Comparison of ENCODE assay signal across 27 cellular contexts in the genomic region with DNA sequence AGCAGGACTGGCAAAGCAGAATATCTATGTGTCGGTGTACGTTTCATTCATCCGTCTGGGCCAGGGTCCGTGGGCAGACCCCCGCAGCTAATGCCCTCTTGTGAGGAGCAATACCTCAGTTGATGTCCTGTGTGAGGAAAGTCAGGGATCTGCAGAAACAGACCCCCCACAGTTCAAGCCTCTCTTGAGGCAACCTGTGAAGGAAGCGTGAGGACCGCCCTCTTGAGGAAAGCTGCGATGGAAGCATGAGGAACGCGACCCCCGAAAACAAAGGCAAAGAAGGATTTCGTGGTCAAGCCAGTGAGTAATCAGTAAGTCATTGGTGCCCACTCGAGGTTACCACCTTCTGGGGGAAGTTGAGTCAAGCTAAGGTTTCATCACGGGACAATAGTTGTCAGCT. TPM values are rescaled to one million over a fixed set of nuclear protein-coding genes. Genes with fewer than 3 reads are reported as not detected.
DNase-seq lines count a peak whose midpoint lies in the region; ATAC-seq, FAIRE-seq and TF ChIP-seq lines count a peak whose summit lies in the region.
"Had no signal": no experiment of that assay in that cellular context is flagged by ENCODE, and none has a peak within 500 bp of the region (broad histone marks: within the 10 kb centered on the region; RNA-seq: fewer than 3 reads in every experiment).

No MANE protein-coding gene starts in this region.

- no peaks in the 10 kb centered on the region for H3K23me2 ChIP-seq in H1 (ENCODE audit: low read depth, low read length)

- TF ChIP-seq RAD21 in HepG2 (CRISPR knock-in tag; IDR thresholded peaks at IDR 0.05) = no peak
- peak; percentile 34 to 45; a peak in 3 of 4 replicates for TF ChIP-seq RAD21 in H1 (IDR thresholded peaks at IDR 0.05 in 1 of 2, conservative IDR thresholded peaks at IDR 0.05 in 1 of 2; ENCODE audit: low read depth in 2 of 2, low read length in 2 of 2)

- H2BK20ac ChIP-seq in H1 (ENCODE audit: low read length) = no peak overlapping the region

- no peak overlapping the region for H2BK5ac ChIP-seq in H1 (ENCODE audit: low read depth, low read length)

- H2AFZ ChIP-seq in HepG2 (ENCODE audit: low read length) = no peak overlapping the region
- no peak overlapping the region for H2AFZ ChIP-seq in H1 (ENCODE audit: low read length)

- ATAC-seq in HepG2 (no peak; the same call in 2 of the 3 replicates), right lobe of liver (no peak), natural killer cell (no peak), GM18502 (IDR thresholded peaks at IDR 0.05; ENCODE audit: poor library complexity, unreplicated experiment) (no peak)
- ATAC-seq: K562, Panc1 had no signal

- no peak for TF ChIP-seq EP300 in HepG2 (IDR thresholded peaks at IDR 0.05; ENCODE audit: low read depth in 2 of 2, low read length in 2 of 2)
- no peak for TF ChIP-seq EP300 in HepG2 (CRISPR knock-in tag; IDR thresholded peaks at IDR 0.05; ENCODE audit: borderline replicate concordance)
- TF ChIP-seq EP300 in H1 (IDR thresholded peaks at IDR 0.05; ENCODE audit: borderline replicate concordance in 1 of 2, low read depth in 2 of 2, low read length in 2 of 2) = no peak

- no peak overlapping the region for H3K18ac ChIP-seq in H1 (ENCODE audit: extremely low read depth, low read length)

- H3K56ac ChIP-seq in H1 (replicated peaks; ENCODE audit: insufficient read length, low read depth, low read length) = no peak overlapping the region

- H3K36me3 Mint-ChIP-seq in natural killer cell = peaks cover 13% of the 10 kb centered on the region

- no peak for FAIRE-seq in HepG2 (lab: Jason Lieb, UNC)
- FAIRE-seq in H1 (lab: Jason Lieb, UNC) = no peak
- FAIRE-seq: GM12892, GM19239, H54, K562 had no signal

- H3K4me2 ChIP-seq in HepG2 (ENCODE audit: low read depth, low read length) (no peak overlapping the region), H1 (ENCODE audit: insufficient read depth in 1 of 2, low read depth in 2 of 2, low read length in 2 of 2) (no peak overlapping the region)

- no peak overlapping the region for H2AK5ac ChIP-seq in H1 (ENCODE audit: low read depth, low read length)

- no peak overlapping the region for H2BK120ac ChIP-seq in H1 (replicated peaks; ENCODE audit: low read depth, low read length)

- TF ChIP-seq POLR2A in HepG2 (IDR thresholded peaks at IDR 0.05; ENCODE audit: insufficient read depth in 1 of 2, low read depth in 2 of 2, low read length in 2 of 2) (no peak), right lobe of liver (IDR thresholded peaks at IDR 0.05) (no peak), H1 (IDR thresholded peaks at IDR 0.05; ENCODE audit: control extremely low read depth in 1 of 2, low read depth in 2 of 2, low read length in 2 of 2) (no peak)

- peaks cover 9 to 18% of the 10 kb centered on the region in 2 donors for H3K4me1 Mint-ChIP-seq in natural killer cell
- H3K4me1 Mint-ChIP-seq: CD14-positive monocyte had no signal

- in situ Hi-C loops in HepG2 (cut with HindIII; ENCODE audit: extremely low pct_ligation_motif_present, low pct_unique_long_range_greater_than_20kb) = no loop called here

- H3K14ac ChIP-seq in H1 (ENCODE audit: insufficient read length) = no peak overlapping the region

- H3K27ac ChIP-seq in HepG2 (ENCODE audit: extremely low read length, insufficient read depth, low read length) (peak overlapping the region; percentile 24), right lobe of liver (no peak overlapping the region), H1 (ENCODE audit: low read depth, low read length) (no peak overlapping the region)
- H3K27ac ChIP-seq: RWPE1 had no signal

- no peaks in the 10 kb centered on the region for H3K27me3 ChIP-seq in HepG2 (ENCODE audit: control insufficient read depth in 1 of 2, insufficient read depth in 2 of 2, low read length in 2 of 2)
- H3K27me3 ChIP-seq in right lobe of liver = no peaks in the 10 kb centered on the region
- no peaks in the 10 kb centered on the region for H3K27me3 ChIP-seq in H1 (replicated peaks in 1 of 4; ENCODE audit: control insufficient read depth in 3 of 4, extremely low read depth in 1 of 4, insufficient read depth in 3 of 4, low read length in 3 of 4)
- H3K27me3 ChIP-seq: BE2C had no signal

- H3K9ac ChIP-seq in HepG2 (ENCODE audit: insufficient read depth, low read depth, low read length) (no peak overlapping the region), H1 (replicated peaks in 1 of 4; ENCODE audit: extremely low read depth in 1 of 4, low read depth in 3 of 4, low read length in 3 of 4) (no peak overlapping the region)

- intact Hi-C loops in HepG2 (cut with micrococcal nuclease; ENCODE audit: unreplicated experiment) = no loop called here
- intact Hi-C loops in right lobe of liver (cut with DNase I) = no loop called here
- intact Hi-C loops in natural killer cell (cut with micrococcal nuclease) = no loop called here
- intact Hi-C loops in head of caudate nucleus (cut with DNase I) = no loop called here

- BruUV-seq in HepG2 (replicated peaks; lab: Mats Ljungman, UMichigan) = no TSS peak

- H3K27ac Mint-ChIP-seq in natural killer cell = peak overlapping the region; percentile 5 to 20
- H3K27ac Mint-ChIP-seq: CD14-positive monocyte had no signal

- H2BK15ac ChIP-seq in H1 (ENCODE audit: low read length) = no peak overlapping the region

- POLR2A ChIA-PET in HepG2 (lab: Yijun Ruan, JAX) (no interaction called here), H1 (lab: Charles Lee; ENCODE audit: partially characterized antibody) (interaction anchor here (1.6 kb wide), 1 partner anchor 289 kb away, joined by 3 read pairs; a partner anchor contains a TSS)

- H3K27me3 Mint-ChIP-seq in natural killer cell (ENCODE audit: low read depth in 2 of 2) = no peaks in the 10 kb centered on the region
- H3K27me3 Mint-ChIP-seq: CD8-positive, alpha-beta memory T cell had no signal

- no peak overlapping the region for H4K5ac ChIP-seq in H1 (ENCODE audit: insufficient read length, low read depth, low read length)

- H4K91ac ChIP-seq in H1 (replicated peaks; ENCODE audit: insufficient read length, low read length) = no peak overlapping the region

- no peak overlapping the region for H3K4ac ChIP-seq in H1 (replicated peaks; ENCODE audit: insufficient read length, low read depth, low read length)

- WGBS in HepG2 (ENCODE audit: low lambda C conversion rate) = 74% methylated on average over 14 of the region's 14 CpGs
- 47% methylated on average over 6 of the region's 14 CpGs for WGBS in right lobe of liver (ENCODE audit: insufficient coverage, low coverage, low lambda C conversion rate, missing lambda C conversion rate)
- WGBS in H1 (ENCODE audit: extremely low coverage in 1 of 2, insufficient coverage in 1 of 2, insufficient read length in 1 of 2, insufficient replicate concordance in 2 of 2, low coverage in 1 of 2, low lambda C conversion rate in 2 of 2, missing lambda C conversion rate in 1 of 2), 2 experiments = 91% methylated on average over 14 of the region's 14 CpGs; no CpG with 5 or more reads in 1 of the 2 experiments

- CTCF ChIA-PET in HepG2 (lab: Yijun Ruan, JAX; ENCODE audit: low intra/inter-chr PET ratio, low total read pairs) = no interaction called here
- CTCF ChIA-PET in H1 (lab: Charles Lee; ENCODE audit: partially characterized antibody) = interaction anchor here (0.7 to 4.1 kb wide), 10 partner anchors 9 to 315 kb away, joined by 3 to 15 read pairs (median 3); no protein-coding TSS in a partner anchor

- no peak overlapping the region for H3K4me3 Mint-ChIP-seq in natural killer cell
- H3K4me3 Mint-ChIP-seq: CD14-positive monocyte; CD8-positive, alpha-beta memory T cell had no signal

- no peak for DNase-seq in HepG2 (ENCODE audit: low spot score)
- DNase-seq in right lobe of liver = no peak
- DNase-seq in H1 (ENCODE audit: low read depth in 1 of 2, low spot score in 2 of 2) = peak in 1 of 2 experiments; percentile 49
- no peak for DNase-seq in natural killer cell
- no peak for DNase-seq in head of caudate nucleus
- DNase-seq in nucleus accumbens (lab: John Stamatoyannopoulos, UW) = no peak
- DNase-seq: 8988T; ACHN; BE2C; Calu3; CD8-positive, alpha-beta memory T cell; DND-41; Kasumi-1; NCI-H1436; NCI-H187; NCI-H2171; NCI-H226; NCI-H510A; SHP77 had no signal

- H3K4me1 ChIP-seq in HepG2 (ENCODE audit: insufficient read depth, low read length) (peaks cover 16% of the 10 kb centered on the region), right lobe of liver (no peaks in the 10 kb centered on the region), H1 (replicated peaks in 1 of 4; ENCODE audit: control insufficient read depth in 3 of 4, insufficient read depth in 4 of 4, low read length in 3 of 4) (no peaks in the 10 kb centered on the region; a peak in 1 of 7 replicates)
- H3K4me1 ChIP-seq: BE2C had no signal

- peaks cover 35% of the 10 kb centered on the region; the same call in 1 of the 2 replicates for H3K9me3 ChIP-seq in HepG2 (ENCODE audit: low read length)
- no peaks in the 10 kb centered on the region for H3K9me3 ChIP-seq in right lobe of liver
- H3K9me3 ChIP-seq in H1 (ENCODE audit: insufficient read depth in 2 of 2, low read depth in 1 of 2, low read length in 1 of 2) = no peaks in the 10 kb centered on the region
- H3K9me3 ChIP-seq: BE2C had no signal

- no peak overlapping the region for H2BK12ac ChIP-seq in H1 (ENCODE audit: low read depth, low read length)

- H3K79me2 ChIP-seq in HepG2 (ENCODE audit: insufficient read depth, low read length) (no peaks in the 10 kb centered on the region), H1 (ENCODE audit: control insufficient read depth in 1 of 2, insufficient read depth in 2 of 2, low read length in 2 of 2) (no peaks in the 10 kb centered on the region)

- no peak overlapping the region for H3K4me3 ChIP-seq in HepG2 (replicated peaks in 1 of 3; ENCODE audit: insufficient read depth in 1 of 3, low read depth in 2 of 3, low read length in 3 of 3)
- no peak overlapping the region for H3K4me3 ChIP-seq in right lobe of liver
- H3K4me3 ChIP-seq in H1 (ENCODE audit: extremely low read depth in 1 of 4, insufficient read depth in 2 of 4, low read depth in 3 of 4, low read length in 4 of 4) = no peak overlapping the region
- H3K4me3 ChIP-seq: K562 had no signal

- H4K8ac ChIP-seq in H1 (ENCODE audit: extremely low read depth, insufficient read depth, low read length) = no peak overlapping the region; the same call in 1 of the 2 replicates

- no peak overlapping the region for H3K23ac ChIP-seq in H1 (ENCODE audit: insufficient read length)

- H4K20me1 ChIP-seq in HepG2 (ENCODE audit: insufficient read depth, low read length) (no peaks in the 10 kb centered on the region), H1 (replicated peaks in 1 of 2; ENCODE audit: control insufficient read depth in 1 of 2, insufficient read depth in 2 of 2, low read length in 2 of 2) (no peaks in the 10 kb centered on the region)

- TF ChIP-seq CTCF in HepG2 (CRISPR knock-in tag; IDR thresholded peaks at IDR 0.05) (no peak), right lobe of liver (IDR thresholded peaks at IDR 0.05) (no peak), H1 (IDR thresholded peaks at IDR 0.05; ENCODE audit: control extremely low read depth in 1 of 3, insufficient read depth in 1 of 3, low read depth in 1 of 3, low read length in 3 of 3) (peak in 2 of 3 experiments; percentile 20 to 27; a peak in 2 of 4 replicates), natural killer cell (IDR thresholded peaks at IDR 0.05) (no peak)

- no peaks in the 10 kb centered on the region for H3K79me1 ChIP-seq in H1 (ENCODE audit: low read depth, low read length)

- H3K9me3 Mint-ChIP-seq in natural killer cell = no peaks in the 10 kb centered on the region

- H3K36me3 ChIP-seq in HepG2 (replicated peaks in 1 of 2; ENCODE audit: control insufficient read depth in 1 of 2, insufficient read depth in 2 of 2, low read length in 2 of 2) (peaks cover 4 to 23% of the 10 kb centered on the region in 2 experiments; a peak in 3 of 5 replicates), right lobe of liver (no peaks in the 10 kb centered on the region), H1 (ENCODE audit: control insufficient read depth in 2 of 4, insufficient read depth in 4 of 4, low read length in 3 of 4) (peaks cover 0 to 2% (median 0%) of the 10 kb centered on the region in 4 experiments; a peak in 2 of 8 replicates)
- H3K36me3 ChIP-seq: BE2C had no signal

RNA-seq across cellular contexts. Expression of a gene that starts 20.9 kb away (rescaled TPM):
- total RNA-seq in HepG2 (2016; rRNA removed; fragmentation: Illumina TruSeq; extraction: Trizol) = 20.4 and 22.6 TPM in 2 replicates
- 4.3 and 4.8 TPM in 2 replicates for total RNA-seq in HepG2 (2016; cell fraction: cytosol; rRNA removed; fragmentation: Illumina TruSeq; extraction: Trizol; ENCODE audit: low read depth)
- total RNA-seq in HepG2 (2016; cell fraction: insoluble cytoplasmic fraction; rRNA removed; fragmentation: Illumina TruSeq; extraction: Trizol) = 20.9 and 22.4 TPM in 2 replicates
- total RNA-seq in HepG2 (2016; cell fraction: membrane; rRNA removed; fragmentation: Illumina TruSeq; extraction: Trizol) = 9.3 and 10.7 TPM in 2 replicates
- total RNA-seq in HepG2 (2016; cell fraction: nucleus; rRNA removed; fragmentation: Illumina TruSeq; extraction: Trizol) = 25.6 and 27.8 TPM in 2 replicates
- 44.5 and 50.9 TPM in 2 replicates for polyA plus RNA-seq in HepG2 (2011; rRNA removed)
- 8.0 and 11.6 TPM in 2 replicates for polyA plus RNA-seq in HepG2 (2011; cell fraction: cytosol; rRNA removed)
- 97.9 and 148 TPM in 2 replicates for polyA plus RNA-seq in HepG2 (2011; cell fraction: nucleus; rRNA removed)
- 26.3 and 27.9 TPM in 2 replicates for polyA plus RNA-seq in HepG2 (2012)
- polyA plus RNA-seq in HepG2 (2016; cell fraction: cytosol; fragmentation: Illumina TruSeq; extraction: Trizol; ENCODE audit: low read depth) = 2.3 and 2.4 TPM in 2 replicates
- polyA plus RNA-seq in HepG2 (2016; cell fraction: insoluble cytoplasmic fraction; fragmentation: Illumina TruSeq; extraction: Trizol; ENCODE audit: low read depth) = 9.9 and 12.3 TPM in 2 replicates
- 3.5 and 3.6 TPM in 2 replicates for polyA plus RNA-seq in HepG2 (2016; cell fraction: membrane; fragmentation: Illumina TruSeq; extraction: Trizol; ENCODE audit: low read depth)
- polyA plus RNA-seq in HepG2 (2016; cell fraction: nucleus; fragmentation: Illumina TruSeq; extraction: Trizol; ENCODE audit: insufficient read depth, low read depth) = 47.1 and 50.1 TPM in 2 replicates
- polyA minus RNA-seq in HepG2 (2011; rRNA and poly(A)+ RNA removed; ENCODE audit: low replicate concordance) = 14.7 and 15.8 TPM in 2 replicates
- 10.5 and 14.5 TPM in 2 replicates for polyA minus RNA-seq in HepG2 (2011; cell fraction: cytosol; rRNA and poly(A)+ RNA removed)
- polyA minus RNA-seq in HepG2 (2011; cell fraction: nucleus; rRNA and poly(A)+ RNA removed) = 101 and 177 TPM in 2 replicates
- 1 to 10 TPM; 2.5 to 5.9 (median 3.3) TPM for total RNA-seq in right lobe of liver
- 19.4 and 19.7 TPM in 2 replicates for total RNA-seq in H1 (2021; fragmentation: NEBNext Ultra II Directional; extraction: Animal tissue kit (Norgen Biotek cat#: 25700))
- 9.8 and 13.2 TPM in 2 replicates for polyA plus RNA-seq in H1 (2011; rRNA removed)
- 15.5 TPM for polyA plus RNA-seq in H1 (2011; cell fraction: cytosol; rRNA removed)
- 17.9 TPM for polyA plus RNA-seq in H1 (2011; cell fraction: nucleus; rRNA removed)
- 12.7 to 20.3 TPM (median 15.5 TPM) in 4 replicates for polyA plus RNA-seq in H1 (2012, experiment 1 of 2)
- 0.92 TPM for polyA plus RNA-seq in H1 (2012, experiment 2 of 2)
- 21.9 TPM for polyA plus RNA-seq in H1 (2013, experiment 1 of 2)
- polyA plus RNA-seq in H1 (2013, experiment 2 of 2) = 18.9 TPM
- polyA minus RNA-seq in H1 (2011; rRNA and poly(A)+ RNA removed) = 19.4 and 23.9 TPM in 2 replicates
- 7.3 TPM for polyA minus RNA-seq in H1 (2011; cell fraction: cytosol; rRNA and poly(A)+ RNA removed)
- 33.9 TPM for polyA minus RNA-seq in H1 (2011; cell fraction: nucleus; rRNA and poly(A)+ RNA removed)
- 100 to 1,000 TPM in 1 of 3 donors, 10 to 100 TPM in 2; 46.8 to 114 (median 96.9) TPM for total RNA-seq in natural killer cell

Comparison
In these comparisons a context has a peak if more than half of its experiments do, and no peak if none do; other contexts are left out.
1. CTCF ChIP-seq: peak in H1 (2 of 3); none in HepG2 (single experiment), right lobe of liver (0 of 4) and natural killer cell (single experiment).